ENCODE assay signal across 12 cellular contexts in genomic region chr2:133504566-133505505, GRCh38.
DNase-seq lines count a peak whose midpoint lies in the region; ATAC-seq and TF ChIP-seq lines count a peak whose summit lies in the region.
"Had no signal": no experiment of that assay in that cellular context is flagged by ENCODE, and none has a peak within 500 bp of the region (broad histone marks: within the 10 kb centered on the region; RNA-seq: fewer than 3 reads in every experiment).

No MANE protein-coding gene starts in this region.

- ATAC-seq in Right ventricle myocardium superior (ENCODE audit: poor library complexity) = peak; percentile 38
- ATAC-seq in aorta (ENCODE audit: low FRiP score) = no peak
- no peak for ATAC-seq in naive thymus-derived CD4-positive, alpha-beta T cell
- ATAC-seq: activated naive CD4-positive, alpha-beta T cell treated with anti-CD3 and anti-CD28 coated beads, Interleukin-2, amount 50 U/mL, for 72 hours had no signal

- no peaks in the 10 kb centered on the region for H3K4me1 Mint-ChIP-seq in naive thymus-derived CD4-positive, alpha-beta T cell
- H3K4me1 Mint-ChIP-seq: naive B cell had no signal

- POLR2A ChIA-PET in naive thymus-derived CD4-positive, alpha-beta T cell (lab: Charles Lee) = no interaction called here

- H3K4me3 ChIP-seq in right atrium auricular region (no peak overlapping the region), cardiac fibroblast (replicated peaks in 1 of 2; ENCODE audit: low read depth in 2 of 2, low read length in 2 of 2) (no peak overlapping the region), aorta (ENCODE audit: low read length in 2 of 2) (no peak overlapping the region)
- no peak overlapping the region for H3K4me3 ChIP-seq in naive thymus-derived CD4-positive, alpha-beta T cell (ENCODE audit: low read length)

- no peak for TF ChIP-seq CTCF in right atrium auricular region (IDR thresholded peaks at IDR 0.05)
- no peak for TF ChIP-seq CTCF in cardiac fibroblast (IDR thresholded peaks at IDR 0.05; ENCODE audit: low read depth, low read length)

- intact Hi-C loops in Right ventricle myocardium superior (cut with DNase I) (no loop called here), aorta (cut with DNase I) (no loop called here)
- intact Hi-C loops in naive thymus-derived CD4-positive, alpha-beta T cell (cut with micrococcal nuclease) = no loop called here

- H3K9me3 ChIP-seq in right atrium auricular region (no peaks in the 10 kb centered on the region), aorta (ENCODE audit: control insufficient read depth, low read length) (no peaks in the 10 kb centered on the region)
- no peaks in the 10 kb centered on the region for H3K9me3 ChIP-seq in naive thymus-derived CD4-positive, alpha-beta T cell (ENCODE audit: control insufficient read depth in 2 of 3, low read length in 3 of 3)

- H3K36me3 ChIP-seq in right atrium auricular region (no peaks in the 10 kb centered on the region), aorta (ENCODE audit: control insufficient read depth in 1 of 2, insufficient read depth in 2 of 2, low read length in 1 of 2) (no peaks in the 10 kb centered on the region)
- no peaks in the 10 kb centered on the region for H3K36me3 ChIP-seq in naive thymus-derived CD4-positive, alpha-beta T cell (ENCODE audit: control insufficient read depth in 2 of 3, insufficient read depth in 3 of 3, low read length in 3 of 3)

- CTCF ChIA-PET in naive thymus-derived CD4-positive, alpha-beta T cell (lab: Charles Lee) = no interaction called here

- no peak overlapping the region for H3K4me3 Mint-ChIP-seq in naive thymus-derived CD4-positive, alpha-beta T cell
- H3K4me3 Mint-ChIP-seq: naive B cell had no signal

- peak; percentile 71 for DNase-seq in Right ventricle myocardium superior
- DNase-seq in right atrium auricular region (ENCODE audit: low spot score) = no peak
- peak; percentile 65 to 80 for DNase-seq in cardiac fibroblast (ENCODE audit: low read depth in 2 of 2)
- peak; percentile 66 for DNase-seq in kidney tubule cell (ENCODE audit: low spot score)
- DNase-seq in aorta = peak; percentile 50 to 78
- no peak for DNase-seq in NCI-H146 (lab: John Stamatoyannopoulos, UW)
- no peak for DNase-seq in iPS-NIHi11 (ENCODE audit: low spot score)
- DNase-seq in naive thymus-derived CD4-positive, alpha-beta T cell = no peak
- DNase-seq: activated CD4-positive, CD25-positive, alpha-beta regulatory T cell; foreskin melanocyte; naive B cell had no signal

- H3K27ac ChIP-seq in right atrium auricular region = no peak overlapping the region
- no peak overlapping the region for H3K27ac ChIP-seq in aorta (ENCODE audit: low read depth in 1 of 2, low read length in 2 of 2)
- no peak overlapping the region for H3K27ac ChIP-seq in naive thymus-derived CD4-positive, alpha-beta T cell (ENCODE audit: low read depth, low read length)

- peaks cover 0 to 13% (median 0%) of the 10 kb centered on the region in 11 donors for H3K9me3 Mint-ChIP-seq in naive thymus-derived CD4-positive, alpha-beta T cell

- H3K36me3 Mint-ChIP-seq in naive thymus-derived CD4-positive, alpha-beta T cell = no peaks in the 10 kb centered on the region
- H3K36me3 Mint-ChIP-seq: naive B cell had no signal

- no peaks in the 10 kb centered on the region for H3K27me3 ChIP-seq in right atrium auricular region
- H3K27me3 ChIP-seq in aorta (ENCODE audit: control insufficient read depth in 1 of 2, insufficient read depth in 2 of 2, low read length in 1 of 2) = no peaks in the 10 kb centered on the region
- H3K27me3 ChIP-seq in naive thymus-derived CD4-positive, alpha-beta T cell (ENCODE audit: control insufficient read depth in 2 of 2, insufficient read depth in 2 of 2, low read length in 2 of 2) = no peaks in the 10 kb centered on the region

- 51 to 52% methylated on average over 4 of the region's 4 CpGs for WGBS in aorta, 2 donors

- no peak overlapping the region for H3K27ac Mint-ChIP-seq in naive thymus-derived CD4-positive, alpha-beta T cell
- H3K27ac Mint-ChIP-seq: activated naive CD4-positive, alpha-beta T cell treated with anti-CD3 and anti-CD28 coated beads, Interleukin-2, amount 50 U/mL, for 72 hours had no signal

- peaks cover 0 to 10% (median 0%) of the 10 kb centered on the region in 5 donors for H3K27me3 Mint-ChIP-seq in naive thymus-derived CD4-positive, alpha-beta T cell

- H3K4me1 ChIP-seq in right atrium auricular region = peaks cover 0 to 10% of the 10 kb centered on the region in 2 donors
- no peaks in the 10 kb centered on the region for H3K4me1 ChIP-seq in aorta (ENCODE audit: control insufficient read depth in 1 of 2, insufficient read depth in 2 of 2, low read length in 2 of 2)
- H3K4me1 ChIP-seq in naive thymus-derived CD4-positive, alpha-beta T cell (ENCODE audit: control insufficient read depth in 2 of 2, insufficient read depth in 2 of 2, low read length in 2 of 2) = no peaks in the 10 kb centered on the region

Comparison
In these comparisons a context has a peak if more than half of its experiments do, and no peak if none do; other contexts are left out.
1. DNase-seq: peak in Right ventricle myocardium superior (single experiment), cardiac fibroblast (2 of 2), kidney tubule cell (single experiment) and aorta (2 of 2); none in right atrium auricular region (single experiment), NCI-H146 (single experiment), iPS-NIHi11 (single experiment) and naive thymus-derived CD4-positive, alpha-beta T cell (0 of 9).